15 cellular contexts compared by ENCODE assay signal in genomic region chr12:109919466-109919865, GRCh38.
"Had no signal": no experiment of that assay in that cellular context is flagged by ENCODE, and none has a peak within 500 bp of the region (broad histone marks: within the 10 kb centered on the region; RNA-seq: fewer than 3 reads in every experiment).

No MANE protein-coding gene starts in this region.

- H3K27ac ChIP-seq: heart right ventricle, neural progenitor cell, ovary, right atrium auricular region had no signal

- H3K4me1 ChIP-seq: heart right ventricle, neural progenitor cell, right atrium auricular region had no signal

- H3K9me3 ChIP-seq: heart right ventricle, mucosa of descending colon, ovary, right atrium auricular region had no signal

- H3K36me3 ChIP-seq: neural progenitor cell, ovary had no signal

- H3K9me3 Mint-ChIP-seq: natural killer cell, neural progenitor cell had no signal

- ATAC-seq: esophagus mucosa, heart right ventricle, mucosa of descending colon, natural killer cell had no signal

- DNase-seq: effector memory CD4-positive, alpha-beta T cell; heart right ventricle; hypothalamus; kidney glomerular epithelial cell; mucosa of descending colon; natural killer cell; nucleus accumbens; stimulated activated CD4-positive, alpha-beta T cell treated with anti-CD3 and anti-CD28 coated beads, Interleukin-2, amount 100 ng/mL, for 48 hours; stimulated activated naive CD4-positive, alpha-beta T cell treated with Interleukin-2 at 50 U/mL for 16 hours; trophoblast cell had no signal

- H3K4me3 Mint-ChIP-seq: natural killer cell, neural progenitor cell had no signal

- H3K27ac Mint-ChIP-seq: neural progenitor cell had no signal

- H3K27me3 ChIP-seq: heart right ventricle, neural progenitor cell, ovary, right atrium auricular region had no signal

- H3K4me3 ChIP-seq: heart right ventricle, mucosa of descending colon, neural progenitor cell, ovary, right atrium auricular region, smooth muscle cell had no signal
